1 cellular context compared by ENCODE assay signal in the genomic region with DNA sequence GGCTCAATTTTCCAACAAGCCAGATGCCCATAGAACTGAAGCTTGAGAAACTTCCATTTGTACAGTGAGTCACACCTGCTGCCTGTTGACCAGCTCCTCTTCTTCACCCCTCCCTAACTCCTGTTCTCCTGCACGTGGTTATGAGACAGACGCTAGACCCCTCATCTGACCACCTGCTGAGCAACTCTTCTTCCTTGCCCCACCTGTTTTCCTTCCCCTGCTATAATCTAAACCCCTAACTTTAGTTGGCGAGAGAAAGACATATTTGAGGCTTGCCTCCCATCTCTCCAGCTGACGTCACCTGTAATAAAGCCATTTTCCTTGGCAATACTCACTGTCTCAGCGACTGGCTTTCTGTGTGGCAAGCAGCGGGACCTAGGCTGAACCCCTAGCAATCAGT.
TF ChIP-seq lines count a peak whose summit lies in the region.

No MANE protein-coding gene starts in this region.

TF ChIP-seq in HepG2, 621 proteins besides CTCF, POLR2A, EP300 and RAD21:
- TF ChIP-seq, protein P1, sequence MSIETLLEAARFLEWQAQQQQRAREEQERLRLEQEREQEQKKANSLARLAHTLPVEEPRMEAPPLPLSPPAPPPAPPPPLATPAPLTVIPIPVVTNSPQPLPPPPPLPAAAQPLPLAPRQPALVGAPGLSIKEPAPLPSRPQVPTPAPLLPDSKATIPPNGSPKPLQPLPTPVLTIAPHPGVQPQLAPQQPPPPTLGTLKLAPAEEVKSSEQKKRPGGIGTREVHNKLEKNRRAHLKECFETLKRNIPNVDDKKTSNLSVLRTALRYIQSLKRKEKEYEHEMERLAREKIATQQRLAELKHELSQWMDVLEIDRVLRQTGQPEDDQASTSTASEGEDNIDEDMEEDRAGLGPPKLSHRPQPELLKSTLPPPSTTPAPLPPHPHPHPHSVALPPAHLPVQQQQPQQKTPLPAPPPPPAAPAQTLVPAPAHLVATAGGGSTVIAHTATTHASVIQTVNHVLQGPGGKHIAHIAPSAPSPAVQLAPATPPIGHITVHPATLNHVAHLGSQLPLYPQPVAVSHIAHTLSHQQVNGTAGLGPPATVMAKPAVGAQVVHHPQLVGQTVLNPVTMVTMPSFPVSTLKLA (IDR thresholded peaks at IDR 0.05), result peak; percentile 33; the same call in 1 of the 2 replicates
- TF ChIP-seq ATF7 (IDR thresholded peaks at IDR 0.05) (peak; percentile 59), ATF7 (CRISPR knock-in tag; IDR thresholded peaks at IDR 0.05) (no peak), CBX5 (CRISPR knock-in tag; IDR thresholded peaks at IDR 0.05; ENCODE audit: borderline replicate concordance) (no peak), CREB1 (IDR thresholded peaks at IDR 0.05) (peak; percentile 78), CREB1 (CRISPR knock-in tag; IDR thresholded peaks at IDR 0.05) (no peak)
